15 cellular contexts compared by ENCODE assay signal in genomic region chr13:44022196-44022595, GRCh38.
A peak's percentile ranks its signal among the peaks of the same experiment; 100 is the strongest.
DNase-seq lines count a peak whose midpoint lies in the region; ATAC-seq lines count a peak whose summit lies in the region.
"Had no signal": no experiment of that assay in that cellular context is flagged by ENCODE, and none has a peak within 500 bp of the region (broad histone marks: within the 10 kb centered on the region; RNA-seq: fewer than 3 reads in every experiment).

No MANE protein-coding gene starts in this region.

- H3K36me3 ChIP-seq in Karpas-422 (ENCODE audit: insufficient read depth, low read length): no peaks in the 10 kb centered on the region

- H3K27ac ChIP-seq in Karpas-422 (ENCODE audit: low read length): no peak overlapping the region

- H3K27ac Mint-ChIP-seq in T-helper 17 cell (peak overlapping the region; percentile 39), immature natural killer cell (no peak overlapping the region)
- H3K27ac Mint-ChIP-seq: activated T-cell treated with anti-CD3 and anti-CD28 coated beads, Interleukin-2, amount 50 U/mL, for 24 hours had no signal

- H3K4me2 ChIP-seq in Karpas-422 (ENCODE audit: low read depth, low read length, poor library complexity, severe bottlenecking): no peak overlapping the region

- DNase-seq in SKM-1 treated with dmso at 0.1 percent for 144 hours (lab: John Stamatoyannopoulos, UW; ENCODE audit: unreplicated experiment) (peak; percentile 30), SKM-1 (lab: John Stamatoyannopoulos, UW; ENCODE audit: unreplicated experiment) (no peak), T-helper 17 cell (no peak), immature natural killer cell (peak; percentile 2 to 14 (median 5)), sciatic nerve (ENCODE audit: low spot score) (no peak), Karpas-422 (no peak)
- DNase-seq: activated CD8-positive, alpha-beta memory T cell treated with anti-CD3 and anti-CD28 coated beads for 24 hours; activated T-cell treated with anti-CD3 and anti-CD28 coated beads, Interleukin-2, amount 50 U/mL, for 24 hours; DND-41; NCI-H1694; NCI-H526; retina had no signal

- H3K9ac ChIP-seq in Karpas-422 (ENCODE audit: low read length): no peak overlapping the region

- no peaks in the 10 kb centered on the region for H3K27me3 ChIP-seq in Karpas-422 (ENCODE audit: low read length)

- no peaks in the 10 kb centered on the region for H3K79me2 ChIP-seq in Karpas-422 (ENCODE audit: low read length)

- peaks cover 15% of the 10 kb centered on the region for H3K27me3 Mint-ChIP-seq in T-helper 17 cell
- peaks cover 0 to 4% (median 2%) of the 10 kb centered on the region in 3 donors for H3K27me3 Mint-ChIP-seq in immature natural killer cell (ENCODE audit: low read depth in 3 of 3)

- H2AFZ ChIP-seq in Karpas-422 (ENCODE audit: low read length): no peak overlapping the region

- H3K9me2 ChIP-seq in Karpas-422 (replicated peaks; ENCODE audit: insufficient read depth, low read length): no peaks in the 10 kb centered on the region

- H3K9me3 ChIP-seq in T-helper 17 cell (ENCODE audit: control insufficient read depth, low read length, poor library complexity, severe bottlenecking) (no peaks in the 10 kb centered on the region), Karpas-422 (ENCODE audit: low read length) (no peaks in the 10 kb centered on the region)

- H3K4me1 ChIP-seq in Karpas-422 (ENCODE audit: low read length): no peaks in the 10 kb centered on the region

- no peaks in the 10 kb centered on the region for H3K36me3 Mint-ChIP-seq in T-helper 17 cell (ENCODE audit: low read depth)
- H3K36me3 Mint-ChIP-seq in immature natural killer cell: no peaks in the 10 kb centered on the region

- ATAC-seq in T-helper 17 cell (no peak), sciatic nerve (peak; percentile 54), HG03439 (IDR thresholded peaks at IDR 0.05; ENCODE audit: unreplicated experiment) (no peak), HG02798 (IDR thresholded peaks at IDR 0.05; ENCODE audit: poor library complexity, unreplicated experiment) (no peak)
- ATAC-seq: Right ventricle myocardium inferior had no signal

- H3K4me3 ChIP-seq in Karpas-422 (ENCODE audit: low read length): no peak overlapping the region

- peaks cover 2% of the 10 kb centered on the region for H3K4me1 Mint-ChIP-seq in T-helper 17 cell
- H3K4me1 Mint-ChIP-seq in immature natural killer cell: peaks cover 0 to 6% of the 10 kb centered on the region in 2 donors

- no peaks in the 10 kb centered on the region for H4K20me1 ChIP-seq in Karpas-422 (ENCODE audit: insufficient read depth, low read depth, low read length)

- H3K4me3 Mint-ChIP-seq in T-helper 17 cell: no peak overlapping the region
- no peak overlapping the region for H3K4me3 Mint-ChIP-seq in immature natural killer cell
- H3K4me3 Mint-ChIP-seq: activated T-cell treated with anti-CD3 and anti-CD28 coated beads, Interleukin-2, amount 50 U/mL, for 24 hours had no signal

- intact Hi-C loops in sciatic nerve (cut with DNase I): no loop called here

- no peaks in the 10 kb centered on the region for H3K9me3 Mint-ChIP-seq in immature natural killer cell
- H3K9me3 Mint-ChIP-seq: activated T-cell treated with anti-CD3 and anti-CD28 coated beads, Interleukin-2, amount 50 U/mL, for 24 hours had no signal

Comparison
In these comparisons a context has a peak if more than half of its experiments do, and no peak if none do; other contexts are left out.
1. DNase-seq: peak in SKM-1 treated with dmso at 0.1 percent for 144 hours (single experiment) and immature natural killer cell (3 of 3); none in SKM-1 (single experiment), T-helper 17 cell (0 of 3), sciatic nerve (single experiment) and Karpas-422 (single experiment).